ENCODE assay signal across 8 cellular contexts in genomic region chr5:41925555-41925946, GRCh38. TPM values are rescaled to one million over a fixed set of nuclear protein-coding genes. Genes with fewer than 3 reads are reported as not detected.
DNase-seq lines count a peak whose midpoint lies in the region; ATAC-seq, FAIRE-seq and TF ChIP-seq lines count a peak whose summit lies in the region.

No MANE protein-coding gene starts in this region.

- no peak for TF ChIP-seq RAD21 in A549 (conservative IDR thresholded peaks at IDR 0.05 in 1 of 2, IDR thresholded peaks at IDR 0.05 in 1 of 2)

- CTCF ChIA-PET in A549 (lab: Yijun Ruan, JAX) = interaction anchor here (0.6 to 2.0 kb wide), 8 partner anchors 14 to 746 kb away, joined by 3 to 6 read pairs (median 4); partner anchors contain the start of gene GHR

- POLR2A ChIA-PET in A549 (lab: Yijun Ruan, JAX) = interaction anchor here (1.0 to 1.7 kb wide), 2 partner anchors 21 to 69 kb away, joined by 5 to 27 read pairs; partner anchors contain the start of gene RIMOC1

- ATAC-seq in A549 (no peak; a peak in 2 of 6 replicates), HG03066 (IDR thresholded peaks at IDR 0.05; ENCODE audit: low read depth, unreplicated experiment) (peak; percentile 34)

- TF ChIP-seq EP300 in A549 (IDR thresholded peaks at IDR 0.05) = no peak

- H3K4me2 ChIP-seq in A549 = peak overlapping the region; percentile 80

- H3K27ac ChIP-seq in A549 (peak overlapping the region; percentile 90 to 95), Peyer's patch (peak overlapping the region; percentile 89 to 96 (median 92)), caudate nucleus (ENCODE audit: low read depth, low read length) (peak overlapping the region; percentile 81), layer of hippocampus (ENCODE audit: low read depth, low read length) (peak overlapping the region; percentile 76)

- peak; percentile 9 to 36 for DNase-seq in A549 (ENCODE audit: low read depth in 1 of 2, low spot score in 1 of 2)
- DNase-seq in GM12892 (ENCODE audit: insufficient read length) = peak; percentile 13
- peak in 2 of 3 donors; percentile 22 to 65 for DNase-seq in Peyer's patch
- peak in 33 of 61 donors; percentile 1 to 71 (median 28) for DNase-seq in caudate nucleus (lab: John Stamatoyannopoulos, UW)
- peak; percentile 16 to 34 for DNase-seq in stimulated activated CD4-positive, alpha-beta T cell treated with anti-CD3 and anti-CD28 coated beads, Interleukin-2, amount 100 ng/mL, for 48 hours
- no peak for DNase-seq in hippocampal formation (lab: John Stamatoyannopoulos, UW)

- H3K27me3 ChIP-seq in Peyer's patch (no peaks in the 10 kb centered on the region), layer of hippocampus (ENCODE audit: control insufficient read depth, insufficient read depth, low read length) (no peaks in the 10 kb centered on the region)

- TF ChIP-seq POLR2A in A549 (IDR thresholded peaks at IDR 0.05; ENCODE audit: low read length) = no peak
- TF ChIP-seq POLR2A in GM12892 (IDR thresholded peaks at IDR 0.05; ENCODE audit: low read depth, low read length) = no peak
- no peak for TF ChIP-seq POLR2A in Peyer's patch (IDR thresholded peaks at IDR 0.05)

- H3K4me1 ChIP-seq in A549 = 0 out of 3 replicates have a peak, but pooled peaks cover 4% of the 10 kb centered on the region
- H3K4me1 ChIP-seq in Peyer's patch = peaks cover 0 to 5% (median 1%) of the 10 kb centered on the region in 4 donors

- FAIRE-seq in A549 (lab: Jason Lieb, UNC) (no peak), GM12892 (lab: Jason Lieb, UNC) (no peak)

- H3K9me3 ChIP-seq in A549 (no peaks in the 10 kb centered on the region), Peyer's patch (no peaks in the 10 kb centered on the region)

- no peak for TF ChIP-seq CTCF in A549 (IDR thresholded peaks at IDR 0.05)
- no peak for TF ChIP-seq CTCF in Peyer's patch (IDR thresholded peaks at IDR 0.05)

- 4% methylated on average over 10 of the region's 18 CpGs for WGBS in A549 (ENCODE audit: missing lambda C conversion rate)

- H3K36me3 ChIP-seq in Peyer's patch = peaks cover 0 to 18% (median 0%) of the 10 kb centered on the region in 3 donors

- H3K4me3 ChIP-seq in A549 (peak overlapping the region; percentile 89), Peyer's patch (peak overlapping the region; percentile 75 to 85 (median 79))

TF ChIP-seq in A549, 52 proteins besides CTCF, POLR2A, EP300 and RAD21:
- TF ChIP-seq HEYL (CRISPR knock-in tag; IDR thresholded peaks at IDR 0.05) (no peak), PHF8 (IDR thresholded peaks at IDR 0.05; ENCODE audit: borderline replicate concordance, low read depth) (0 out of 2 replicates have a peak, but pooled peaks have one; percentile 73), SREBF2 (IDR thresholded peaks at IDR 0.05) (no peak), JUN (IDR thresholded peaks at IDR 0.05) (peak in 1 of 2 experiments; percentile 26; a peak in 1 of 5 replicates)

RNA-seq across cellular contexts. Expression of gene FBXO4, which starts 0.5 kb away (rescaled TPM):
- polyA plus RNA-seq in A549 (2011; rRNA removed) = 14.9 and 22.5 TPM in 2 replicates
- polyA plus RNA-seq in A549 (2012; cell fraction: cytosol; rRNA removed) = 4.5 and 4.7 TPM in 2 replicates
- polyA plus RNA-seq in A549 (2012; cell fraction: nucleus; rRNA removed) = 1.9 and 4.1 TPM in 2 replicates
- polyA plus RNA-seq in A549 (2017; fragmentation: RNase III; extraction: RNeasy Plus Mini Kit Qiagen cat#74134 plus additional on column Dnase treatment) = 9.0 to 11.8 TPM (median 9.8 TPM) in 3 replicates
- 4.2 and 4.9 TPM in 2 replicates for polyA minus RNA-seq in A549 (2011; rRNA and poly(A)+ RNA removed)
- 14.4 TPM for polyA plus RNA-seq in GM12892 (2012; ENCODE audit: missing spikeins)
- total RNA-seq in Peyer's patch = 10 to 100 TPM in 1 of 4 donors, 1 to 10 TPM in 3; 7.6 to 16.5 (median 7.9) TPM

RNA-seq across cellular contexts. Expression of gene RIMOC1, which starts 21.4 kb away (rescaled TPM):
- polyA plus RNA-seq in A549 (2011; rRNA removed) (25.2 and 38.4 TPM in 2 replicates), A549 (2017; fragmentation: RNase III; extraction: RNeasy Plus Mini Kit Qiagen cat#74134 plus additional on column Dnase treatment) (12.7 to 14.5 TPM (median 13.5 TPM) in 3 replicates)
- polyA plus RNA-seq in A549 (2012; cell fraction: cytosol; rRNA removed) = 4.0 and 4.9 TPM in 2 replicates
- 1.6 and 2.8 TPM in 2 replicates for polyA plus RNA-seq in A549 (2012; cell fraction: nucleus; rRNA removed)
- 13.8 and 15.0 TPM in 2 replicates for polyA minus RNA-seq in A549 (2011; rRNA and poly(A)+ RNA removed)
- 10.6 TPM for polyA plus RNA-seq in GM12892 (2012; ENCODE audit: missing spikeins)
- 10 to 100 TPM; 11.6 to 19.1 (median 12.4) TPM for total RNA-seq in Peyer's patch

RNA-seq across cellular contexts. Expression of gene OXCT1, which starts 55.3 kb away (rescaled TPM):
- polyA plus RNA-seq in A549 (2011; rRNA removed) = 1.6 and 2.6 TPM in 2 replicates
- polyA plus RNA-seq in A549 (2012; cell fraction: cytosol; rRNA removed) = 0.71 and 0.77 TPM in 2 replicates
- 0.46 and 0.56 TPM in 2 replicates for polyA plus RNA-seq in A549 (2012; cell fraction: nucleus; rRNA removed)
- 3.0 to 4.6 TPM (median 3.9 TPM) in 3 replicates for polyA plus RNA-seq in A549 (2017; fragmentation: RNase III; extraction: RNeasy Plus Mini Kit Qiagen cat#74134 plus additional on column Dnase treatment)
- polyA minus RNA-seq in A549 (2011; rRNA and poly(A)+ RNA removed) = 0.33 and 0.73 TPM in 2 replicates
- 48.8 TPM for polyA plus RNA-seq in GM12892 (2012; ENCODE audit: missing spikeins)
- 10 to 100 TPM in 2 of 4 donors, 1 to 10 TPM in 2; 6.0 to 19.8 (median 10.0) TPM for total RNA-seq in Peyer's patch

Comparison
In these comparisons a context has a peak if more than half of its experiments do, and no peak if none do; other contexts are left out.
1. DNase-seq: peak in A549 (2 of 2), GM12892 (single experiment), Peyer's patch (2 of 3), caudate nucleus (33 of 61) and stimulated activated CD4-positive, alpha-beta T cell treated with anti-CD3 and anti-CD28 coated beads, Interleukin-2, amount 100 ng/mL, for 48 hours (2 of 2); none in hippocampal formation (0 of 2).
2. Peak in every context shown above with its lines, with median percentiles within 50 percentile points of each other: H3K27ac ChIP-seq.